ENCODE assay signal across 8 cellular contexts in genomic region chr19:58097783-58098681, GRCh38. TPM values are rescaled to one million over a fixed set of nuclear protein-coding genes. Genes with fewer than 3 reads are reported as not detected.
DNase-seq lines count a peak whose midpoint lies in the region; ATAC-seq and TF ChIP-seq lines count a peak whose summit lies in the region.

Gene ZSCAN18 (minus strand): TSS chr19:58098231. CDS start chr19:58090267, 7,964 bp downstream.

- ATAC-seq in GM21528 (IDR thresholded peaks at IDR 0.05; ENCODE audit: low FRiP score, unreplicated experiment): peak; percentile 58
- no peak for ATAC-seq in GM18867 (IDR thresholded peaks at IDR 0.05; ENCODE audit: unreplicated experiment)

- TF ChIP-seq CTCF in WI38 (IDR thresholded peaks at IDR 0.05; ENCODE audit: low read depth, low read length): no peak
- no peak for TF ChIP-seq CTCF in mammary epithelial cell (conservative IDR thresholded peaks at IDR 0.05 in 1 of 2, IDR thresholded peaks at IDR 0.05 in 1 of 2; ENCODE audit: extremely low read depth in 1 of 2, insufficient read depth in 1 of 2, low read depth in 1 of 2, low read length in 2 of 2)

- H3K27ac ChIP-seq in mammary epithelial cell (ENCODE audit: insufficient read depth, low read depth, low read length): peak within 1 kb of the TSS; percentile 92

- H3K4me3 ChIP-seq in WI38 (ENCODE audit: low read depth, low read length): peak within 1 kb of the TSS; percentile 75
- peak within 1 kb of the TSS; percentile 50 to 78 (median 59) for H3K4me3 ChIP-seq in mammary epithelial cell (replicated peaks in 1 of 3; ENCODE audit: insufficient read depth in 1 of 3, low read depth in 2 of 3, low read length in 3 of 3)
- H3K4me3 ChIP-seq in iPS-18c (ENCODE audit: insufficient read depth, low read depth, low read length): peak within 1 kb of the TSS; percentile 91
- H3K4me3 ChIP-seq in skeletal muscle satellite cell (ENCODE audit: low read length): peak within 1 kb of the TSS; percentile 97

- no peaks in the 10 kb centered on the region for H3K79me2 ChIP-seq in mammary epithelial cell (ENCODE audit: insufficient read depth, low read length)

- CTCF ChIA-PET in mammary epithelial cell (lab: Charles Lee; ENCODE audit: low non-redundant PET): no interaction called here

- no TSS peak for BruUV-seq in mammary epithelial cell (replicated peaks; lab: Mats Ljungman, UMichigan)

- in situ Hi-C loops in mammary epithelial cell (cut with MboI; ENCODE audit: low sequenced_read_pairs in 2 of 2): no loop called here

- H3K27me3 ChIP-seq in mammary epithelial cell (ENCODE audit: insufficient read depth, low read length) (no peaks in the 10 kb centered on the region), skeletal muscle satellite cell (ENCODE audit: control insufficient read depth, insufficient read depth, low read length) (no peaks in the 10 kb centered on the region)

- no peaks in the 10 kb centered on the region for H3K4me1 ChIP-seq in mammary epithelial cell (ENCODE audit: insufficient read depth, low read length)
- no peaks in the 10 kb centered on the region for H3K4me1 ChIP-seq in skeletal muscle satellite cell (ENCODE audit: control insufficient read depth, insufficient read depth, low read length)

- H2AFZ ChIP-seq in mammary epithelial cell (ENCODE audit: low read depth, low read length): peak within 1 kb of the TSS; percentile 81

- H3K9me3 ChIP-seq in mammary epithelial cell (replicated peaks; ENCODE audit: insufficient read depth, low read length) (peaks cover 36% of the 10 kb centered on the region), iPS-18c (ENCODE audit: control insufficient read depth, insufficient read depth, low read length) (no peaks in the 10 kb centered on the region), skeletal muscle satellite cell (replicated peaks; ENCODE audit: low read length) (peaks cover 24% of the 10 kb centered on the region)

- H3K9ac ChIP-seq in mammary epithelial cell (ENCODE audit: insufficient read depth, low read length) (peak within 1 kb of the TSS; percentile 50), skeletal muscle satellite cell (ENCODE audit: low read depth, low read length) (peak within 1 kb of the TSS; percentile 99)

- WGBS in mammary epithelial cell (ENCODE audit: low coverage, missing lambda C conversion rate): 5% methylated on average over 35 of the region's 67 CpGs

- H3K4me2 ChIP-seq in mammary epithelial cell (ENCODE audit: insufficient read depth, low read depth, low read length): peak within 1 kb of the TSS; percentile 47
- H3K4me2 ChIP-seq in skeletal muscle satellite cell (ENCODE audit: low read length): peak within 1 kb of the TSS; percentile 85

- intact Hi-C loops in mammary epithelial cell (cut with micrococcal nuclease): loop anchor here (10.0 kb wide), 1 partner anchor 93 kb away; the partner anchor contains the start of gene ZNF606

- DNase-seq in C1 segment of cervical spinal cord (lab: John Stamatoyannopoulos, UW) (peak; percentile 80 to 96 (median 91)), NCI-H146 (lab: John Stamatoyannopoulos, UW) (peak; percentile 93), mammary epithelial cell (peak; percentile 84)

- no peaks in the 10 kb centered on the region for H4K20me1 ChIP-seq in mammary epithelial cell (ENCODE audit: insufficient read depth, low read length)

- H3K36me3 ChIP-seq in mammary epithelial cell (ENCODE audit: insufficient read depth, low read length): no peaks in the 10 kb centered on the region
- H3K36me3 ChIP-seq in skeletal muscle satellite cell (ENCODE audit: insufficient read depth, low read length): peaks cover 4% of the 10 kb centered on the region

- dilution Hi-C loops in mammary epithelial cell (cut with HindIII; ENCODE audit: low sequenced_read_pairs): no loop called here

RNA-seq across cellular contexts. Expression of gene ZSCAN18, which starts in this region (rescaled TPM):
- 10 to 100 TPM; 16.3 to 59.3 TPM for total RNA-seq in mammary epithelial cell
- 5.9 TPM for polyA plus RNA-seq in mammary epithelial cell
- not detected for polyA minus RNA-seq in mammary epithelial cell
- total RNA-seq in skeletal muscle satellite cell (2012; rRNA removed): 21.6 and 44.6 TPM in 2 replicates
